In the genomic region with DNA sequence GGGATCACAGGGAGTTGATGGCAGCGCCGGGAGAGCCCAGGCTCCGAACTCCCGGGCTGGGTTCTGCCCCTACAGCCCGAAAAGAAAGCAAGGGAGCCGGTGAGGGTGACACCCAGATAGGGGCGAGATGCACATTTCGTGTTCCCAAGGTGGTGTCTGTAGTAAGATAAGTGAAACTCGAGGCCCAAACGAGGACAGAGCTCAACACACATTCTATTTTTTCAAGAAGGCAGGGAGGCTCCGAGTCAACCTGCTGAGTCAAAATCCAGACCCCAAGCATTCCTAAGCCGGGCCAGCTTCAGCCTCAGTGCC, we compare ENCODE assay signal across 8 cellular contexts. TPM values are rescaled to one million over a fixed set of nuclear protein-coding genes. Genes with fewer than 3 reads are reported as not detected.
DNase-seq lines count a peak whose midpoint lies in the region; ATAC-seq and TF ChIP-seq lines count a peak whose summit lies in the region.

No MANE protein-coding gene starts in this region.

- H3K9me3 ChIP-seq in breast epithelium, result no peaks in the 10 kb centered on the region
- no peaks in the 10 kb centered on the region for H3K9me3 ChIP-seq in naive thymus-derived CD4-positive, alpha-beta T cell (ENCODE audit: control insufficient read depth in 2 of 3, low read length in 3 of 3)

- no peak for TF ChIP-seq POLR2A in breast epithelium (IDR thresholded peaks at IDR 0.05)

- H3K36me3 Mint-ChIP-seq in naive thymus-derived CD4-positive, alpha-beta T cell, result peaks cover 0 to 2% (median 0%) of the 10 kb centered on the region in 5 donors

- intact Hi-C loops in breast epithelium (cut with DNase I; ENCODE audit: low total_unique reads), result no loop called here
- intact Hi-C loops in naive thymus-derived CD4-positive, alpha-beta T cell (cut with micrococcal nuclease), result loop anchor here (1.0 to 5.0 kb wide), 7 partner anchors 8 to 242 kb away; no protein-coding TSS in a partner anchor

- H3K4me3 ChIP-seq in breast epithelium, result peak overlapping the region; percentile 75 to 96 (median 90)
- peak overlapping the region; percentile 90 for H3K4me3 ChIP-seq in naive thymus-derived CD4-positive, alpha-beta T cell (ENCODE audit: low read length)

- H3K27ac Mint-ChIP-seq in naive thymus-derived CD4-positive, alpha-beta T cell, result peak overlapping the region; percentile 62 to 94 (median 90)

- no peak for TF ChIP-seq CTCF in breast epithelium (IDR thresholded peaks at IDR 0.05)
- no peak for TF ChIP-seq CTCF in GM13977 (IDR thresholded peaks at IDR 0.05; ENCODE audit: extremely low read depth, insufficient read depth, missing control alignments)

- H3K27me3 Mint-ChIP-seq in naive thymus-derived CD4-positive, alpha-beta T cell, result no peaks in the 10 kb centered on the region

- H3K27me3 ChIP-seq in breast epithelium, result no peaks in the 10 kb centered on the region
- no peaks in the 10 kb centered on the region for H3K27me3 ChIP-seq in naive thymus-derived CD4-positive, alpha-beta T cell (ENCODE audit: control insufficient read depth in 2 of 2, insufficient read depth in 2 of 2, low read length in 2 of 2)

- CTCF ChIA-PET in naive thymus-derived CD4-positive, alpha-beta T cell (lab: Charles Lee), result interaction anchor here (0.7 to 4.3 kb wide), 9 partner anchors 10 to 153 kb away, joined by 3 to 33 read pairs (median 4); no protein-coding TSS in a partner anchor

- no peaks in the 10 kb centered on the region for H3K4me1 ChIP-seq in breast epithelium
- peaks cover 12 to 19% of the 10 kb centered on the region in 2 donors for H3K4me1 ChIP-seq in naive thymus-derived CD4-positive, alpha-beta T cell (ENCODE audit: control insufficient read depth in 2 of 2, insufficient read depth in 2 of 2, low read length in 2 of 2)

- POLR2A ChIA-PET in naive thymus-derived CD4-positive, alpha-beta T cell (lab: Charles Lee), result interaction anchor here (0.8 to 8.6 kb wide), 12 partner anchors 9 to 232 kb away, joined by 3 to 166 read pairs (median 8); a partner anchor contains a TSS

- peak overlapping the region; percentile 76 to 89 (median 84) for H3K4me3 Mint-ChIP-seq in naive thymus-derived CD4-positive, alpha-beta T cell

- H3K36me3 ChIP-seq in breast epithelium, result no peaks in the 10 kb centered on the region
- peaks cover 0 to 3% (median 0%) of the 10 kb centered on the region in 3 experiments for H3K36me3 ChIP-seq in naive thymus-derived CD4-positive, alpha-beta T cell (ENCODE audit: control insufficient read depth in 2 of 3, insufficient read depth in 3 of 3, low read length in 3 of 3)

- no peaks in the 10 kb centered on the region for H3K9me3 Mint-ChIP-seq in naive thymus-derived CD4-positive, alpha-beta T cell

- DNase-seq in Ammon's horn (ENCODE audit: low spot score) (peak; percentile 12), breast epithelium (ENCODE audit: low spot score in 2 of 2) (no peak), germinal center (ENCODE audit: low spot score) (no peak), cerebellum (ENCODE audit: low spot score) (no peak), GM13977 (ENCODE audit: low spot score) (no peak), GM19238 (ENCODE audit: insufficient read length, low spot score) (no peak)
- DNase-seq in naive thymus-derived CD4-positive, alpha-beta T cell, result no peak

- in situ Hi-C loops in GM13977 (cut with MboI; ENCODE audit: low pct_unique_long_range_greater_than_20kb, low sequenced_read_pairs, unreplicated experiment), result no loop called here

- ATAC-seq in HG03039 (IDR thresholded peaks at IDR 0.05; ENCODE audit: unreplicated experiment), result peak; percentile 9
- ATAC-seq in naive thymus-derived CD4-positive, alpha-beta T cell, result no peak

- H3K4me1 Mint-ChIP-seq in naive thymus-derived CD4-positive, alpha-beta T cell, result peaks cover 10 to 41% (median 38%) of the 10 kb centered on the region in 7 donors

- peak overlapping the region; percentile 97 to 99 for H3K27ac ChIP-seq in breast epithelium
- H3K27ac ChIP-seq in naive thymus-derived CD4-positive, alpha-beta T cell (ENCODE audit: low read depth, low read length), result peak overlapping the region; percentile 97

RNA-seq across cellular contexts. Expression of a gene that starts 24.2 kb away (rescaled TPM):
- total RNA-seq in breast epithelium (10 to 100 TPM; 46.2 to 61.2 (median 50.6) TPM), cerebellum (41.0 TPM)
- total RNA-seq in naive thymus-derived CD4-positive, alpha-beta T cell, result 10 to 100 TPM; 65.8 to 99.7 (median 92.2) TPM
- polyA plus RNA-seq in naive thymus-derived CD4-positive, alpha-beta T cell, result 10 to 100 TPM; 15.2 to 18.0 TPM

RNA-seq across cellular contexts. Expression of a gene that starts 55.3 kb away (rescaled TPM):
- total RNA-seq in breast epithelium, result 10 to 100 TPM in 2 of 3 donors, 1 to 10 TPM in 1; 1.1 to 12.0 (median 10.2) TPM
- total RNA-seq in naive thymus-derived CD4-positive, alpha-beta T cell, result 1 to 10 TPM in 1 of 5 experiments, under 1 TPM in 3, not detected in 1; 0.19 to 1.0 (median 0.32) TPM
- polyA plus RNA-seq in naive thymus-derived CD4-positive, alpha-beta T cell, result 1 to 10 TPM in 1 of 2 donors, under 1 TPM in 1; 0.51 to 1.0 TPM
- total RNA-seq in cerebellum, result 2.0 TPM
